22 cellular contexts compared by ENCODE assay signal in the genomic region with DNA sequence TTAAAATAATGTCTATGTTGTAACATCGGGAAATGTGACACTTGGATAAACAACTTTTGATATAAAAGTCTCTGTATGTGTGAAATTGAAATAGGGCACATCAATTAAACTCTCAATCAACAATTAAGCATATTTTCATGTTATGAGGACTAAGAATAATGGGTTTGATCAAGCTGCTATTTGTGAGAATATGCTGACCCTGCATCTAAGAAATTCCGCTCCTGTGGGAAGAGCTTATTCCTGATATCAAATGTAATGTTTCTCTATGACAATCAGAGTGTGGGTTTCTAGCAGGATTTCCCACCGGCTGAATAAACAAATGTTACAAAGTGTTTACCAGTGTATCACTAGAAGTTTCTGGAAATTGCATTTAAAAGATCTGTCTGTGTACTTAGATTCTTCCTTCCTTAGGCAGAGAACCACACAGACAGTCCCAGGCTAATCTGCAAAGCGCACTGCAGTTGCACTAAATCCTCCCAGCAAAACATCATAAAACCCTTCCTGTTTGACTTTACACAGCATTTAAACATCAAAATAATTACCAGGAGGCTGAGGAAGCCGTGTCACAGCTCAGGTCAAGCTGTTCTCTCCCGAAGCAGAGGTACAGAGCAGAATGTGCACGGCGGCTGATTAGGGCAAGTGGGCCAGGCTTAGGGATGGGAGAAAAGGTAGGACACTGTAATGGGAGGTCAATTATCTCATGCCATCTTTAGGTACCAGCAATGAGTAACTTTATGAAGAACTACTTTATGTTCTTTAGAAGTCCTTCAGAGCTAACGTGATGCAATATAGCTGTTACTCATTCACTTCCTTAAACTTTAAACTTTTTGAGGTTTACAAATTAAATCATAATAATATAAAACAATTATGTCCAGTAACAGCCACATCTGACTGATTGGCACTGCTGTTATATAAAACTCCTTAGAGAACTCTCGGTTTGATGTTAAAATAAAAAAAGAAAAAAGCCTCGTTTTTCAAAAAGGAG.
DNase-seq lines count a peak whose midpoint lies in the region; FAIRE-seq and TF ChIP-seq lines count a peak whose summit lies in the region.
"Had no signal": no experiment of that assay in that cellular context is flagged by ENCODE, and none has a peak within 500 bp of the region (broad histone marks: within the 10 kb centered on the region; RNA-seq: fewer than 3 reads in every experiment).

No MANE protein-coding gene starts in this region.

- H3K4me3 Mint-ChIP-seq in nephron progenitor cell: peak overlapping the region; percentile 51
- H3K4me3 Mint-ChIP-seq: activated T-cell treated with anti-CD3 and anti-CD28 coated beads, Interleukin-2, amount 50 U/mL, for 24 hours had no signal

- peak overlapping the region; percentile 90 for H3K27ac Mint-ChIP-seq in nephron progenitor cell
- H3K27ac Mint-ChIP-seq: activated T-cell treated with anti-CD3 and anti-CD28 coated beads, Interleukin-2, amount 50 U/mL, for 24 hours had no signal

- peaks cover 33% of the 10 kb centered on the region for H3K4me1 Mint-ChIP-seq in nephron progenitor cell

- DNase-seq in NCI-H748 (lab: John Stamatoyannopoulos, UW; ENCODE audit: unreplicated experiment) (peak; percentile 79), nephron progenitor cell (no peak), lower leg skin (ENCODE audit: low spot score in 2 of 2) (no peak), SW 1271 (lab: John Stamatoyannopoulos, UW) (no peak), NAMALWA (ENCODE audit: low spot score) (no peak)
- DNase-seq: activated naive CD4-positive, alpha-beta T cell; activated T-cell treated with anti-CD3 and anti-CD28 coated beads, Interleukin-2, amount 50 U/mL, for 24 hours; GOT3; head of caudate nucleus; left lung; midbrain; NCI-H1048; NCI-H2029; NCI-H446; sigmoid colon; T-helper 9 cell; upper lobe of right lung had no signal

- intact Hi-C loops in lower leg skin (cut with DNase I; ENCODE audit: low total_unique reads): no loop called here

- H3K36me3 Mint-ChIP-seq in nephron progenitor cell (ENCODE audit: low read depth): peaks cover 4% of the 10 kb centered on the region

- no peaks in the 10 kb centered on the region for H3K36me3 ChIP-seq in HEK293 (ENCODE audit: control insufficient read depth in 2 of 2, insufficient read depth in 1 of 2, low read length in 2 of 2)
- H3K36me3 ChIP-seq: left lung, sigmoid colon, upper lobe of right lung had no signal

- no peaks in the 10 kb centered on the region for H3K9me3 ChIP-seq in HEK293 (ENCODE audit: control insufficient read depth, insufficient read depth, low read depth, low read length)
- H3K9me3 ChIP-seq: left lung, sigmoid colon, upper lobe of right lung had no signal

- H3K4me1 ChIP-seq in HEK293 (ENCODE audit: control insufficient read depth, insufficient read depth, low read length): no peaks in the 10 kb centered on the region
- H3K4me1 ChIP-seq: left lung, sigmoid colon, upper lobe of right lung had no signal

- TF ChIP-seq POLR2A in lower leg skin (IDR thresholded peaks at IDR 0.05): no peak

- H3K4me3 ChIP-seq in HEK293 (ENCODE audit: low read depth, low read length): no peak overlapping the region
- H3K4me3 ChIP-seq in lower leg skin (ENCODE audit: low read depth, poor library complexity, severe bottlenecking): no peak overlapping the region
- H3K4me3 ChIP-seq: coronary artery, left lung, sigmoid colon, upper lobe of right lung had no signal

- peak; percentile 93 for FAIRE-seq in endometrium (lab: Jason Lieb, UNC)
- FAIRE-seq: D721Med had no signal

- H3K27ac ChIP-seq in HEK293 (ENCODE audit: extremely low read depth, low read depth, low read length): no peak overlapping the region
- H3K27ac ChIP-seq: coronary artery, HL-60, left lung, sigmoid colon, upper lobe of right lung had no signal

- WGBS in lower leg skin, 2 donors: 60 to 62% methylated on average over 11 of the region's 11 CpGs

- H3K9me3 Mint-ChIP-seq in nephron progenitor cell: peaks cover 8% of the 10 kb centered on the region

- H3K27me3 Mint-ChIP-seq in nephron progenitor cell (ENCODE audit: low read depth, poor library complexity): no peaks in the 10 kb centered on the region
- H3K27me3 Mint-ChIP-seq: activated T-cell treated with anti-CD3 and anti-CD28 coated beads, Interleukin-2, amount 50 U/mL, for 24 hours had no signal

- CTCF ChIA-PET in HEK293 (lab: Yijun Ruan, JAX): no interaction called here

- POLR2A ChIA-PET in HEK293 (lab: Yijun Ruan, JAX): no interaction called here

- TF ChIP-seq CTCF in HEK293 (tag by site-specific recombination; IDR thresholded peaks at IDR 0.05): no peak
- no peak for TF ChIP-seq CTCF in nephron progenitor cell (IDR thresholded peaks at IDR 0.05)
- no peak for TF ChIP-seq CTCF in lower leg skin (IDR thresholded peaks at IDR 0.05)

TF ChIP-seq in HEK293, 187 proteins besides CTCF, POLR2A, EP300 and RAD21:
- TF ChIP-seq, protein P1, sequence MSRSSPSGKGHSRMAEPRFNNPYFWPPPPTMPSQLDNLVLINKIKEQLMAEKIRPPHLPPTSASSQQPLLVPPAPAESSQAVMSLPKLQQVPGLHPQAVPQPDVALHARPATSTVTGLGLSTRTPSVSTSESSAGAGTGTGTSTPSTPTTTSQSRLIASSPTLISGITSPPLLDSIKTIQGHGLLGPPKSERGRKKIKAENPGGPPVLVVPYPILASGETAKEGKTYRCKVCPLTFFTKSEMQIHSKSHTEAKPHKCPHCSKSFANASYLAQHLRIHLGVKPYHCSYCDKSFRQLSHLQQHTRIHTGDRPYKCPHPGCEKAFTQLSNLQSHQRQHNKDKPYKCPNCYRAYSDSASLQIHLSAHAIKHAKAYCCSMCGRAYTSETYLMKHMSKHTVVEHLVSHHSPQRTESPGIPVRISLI (tag by site-specific recombination; IDR thresholded peaks at IDR 0.05): no peak
- TF ChIP-seq, protein P2, sequence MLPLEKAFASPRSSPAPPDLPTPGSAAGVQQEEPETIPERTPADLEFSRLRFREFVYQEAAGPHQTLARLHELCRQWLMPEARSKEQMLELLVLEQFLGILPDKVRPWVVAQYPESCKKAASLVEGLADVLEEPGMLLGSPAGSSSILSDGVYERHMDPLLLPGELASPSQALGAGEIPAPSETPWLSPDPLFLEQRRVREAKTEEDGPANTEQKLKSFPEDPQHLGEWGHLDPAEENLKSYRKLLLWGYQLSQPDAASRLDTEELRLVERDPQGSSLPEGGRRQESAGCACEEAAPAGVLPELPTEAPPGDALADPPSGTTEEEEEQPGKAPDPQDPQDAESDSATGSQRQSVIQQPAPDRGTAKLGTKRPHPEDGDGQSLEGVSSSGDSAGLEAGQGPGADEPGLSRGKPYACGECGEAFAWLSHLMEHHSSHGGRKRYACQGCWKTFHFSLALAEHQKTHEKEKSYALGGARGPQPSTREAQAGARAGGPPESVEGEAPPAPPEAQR (tag by site-specific recombination; IDR thresholded peaks at IDR 0.05): no peak
- TF ChIP-seq, protein P3, sequence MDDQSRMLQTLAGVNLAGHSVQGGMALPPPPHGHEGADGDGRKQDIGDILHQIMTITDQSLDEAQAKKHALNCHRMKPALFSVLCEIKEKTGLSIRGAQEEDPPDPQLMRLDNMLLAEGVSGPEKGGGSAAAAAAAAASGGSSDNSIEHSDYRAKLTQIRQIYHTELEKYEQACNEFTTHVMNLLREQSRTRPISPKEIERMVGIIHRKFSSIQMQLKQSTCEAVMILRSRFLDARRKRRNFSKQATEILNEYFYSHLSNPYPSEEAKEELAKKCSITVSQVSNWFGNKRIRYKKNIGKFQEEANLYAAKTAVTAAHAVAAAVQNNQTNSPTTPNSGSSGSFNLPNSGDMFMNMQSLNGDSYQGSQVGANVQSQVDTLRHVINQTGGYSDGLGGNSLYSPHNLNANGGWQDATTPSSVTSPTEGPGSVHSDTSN (CRISPR knock-in tag; IDR thresholded peaks at IDR 0.05): no peak
- TF ChIP-seq ZBTB21 (tag by site-specific recombination; IDR thresholded peaks at IDR 0.05) (no peak), OSR2 (tag by site-specific recombination; IDR thresholded peaks at IDR 0.05) (peak; percentile 83), ZNF10 (tag by site-specific recombination; IDR thresholded peaks at IDR 0.05) (0 out of 2 replicates have a peak, but pooled peaks have one; percentile 23), GLIS1 (tag by site-specific recombination; IDR thresholded peaks at IDR 0.05) (no peak)
- TF ChIP-seq, protein P4, sequence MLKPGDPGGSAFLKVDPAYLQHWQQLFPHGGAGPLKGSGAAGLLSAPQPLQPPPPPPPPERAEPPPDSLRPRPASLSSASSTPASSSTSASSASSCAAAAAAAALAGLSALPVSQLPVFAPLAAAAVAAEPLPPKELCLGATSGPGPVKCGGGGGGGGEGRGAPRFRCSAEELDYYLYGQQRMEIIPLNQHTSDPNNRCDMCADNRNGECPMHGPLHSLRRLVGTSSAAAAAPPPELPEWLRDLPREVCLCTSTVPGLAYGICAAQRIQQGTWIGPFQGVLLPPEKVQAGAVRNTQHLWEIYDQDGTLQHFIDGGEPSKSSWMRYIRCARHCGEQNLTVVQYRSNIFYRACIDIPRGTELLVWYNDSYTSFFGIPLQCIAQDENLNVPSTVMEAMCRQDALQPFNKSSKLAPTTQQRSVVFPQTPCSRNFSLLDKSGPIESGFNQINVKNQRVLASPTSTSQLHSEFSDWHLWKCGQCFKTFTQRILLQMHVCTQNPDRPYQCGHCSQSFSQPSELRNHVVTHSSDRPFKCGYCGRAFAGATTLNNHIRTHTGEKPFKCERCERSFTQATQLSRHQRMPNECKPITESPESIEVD (tag by site-specific recombination; IDR thresholded peaks at IDR 0.05): peak; percentile 44
- TF ChIP-seq, protein P5, sequence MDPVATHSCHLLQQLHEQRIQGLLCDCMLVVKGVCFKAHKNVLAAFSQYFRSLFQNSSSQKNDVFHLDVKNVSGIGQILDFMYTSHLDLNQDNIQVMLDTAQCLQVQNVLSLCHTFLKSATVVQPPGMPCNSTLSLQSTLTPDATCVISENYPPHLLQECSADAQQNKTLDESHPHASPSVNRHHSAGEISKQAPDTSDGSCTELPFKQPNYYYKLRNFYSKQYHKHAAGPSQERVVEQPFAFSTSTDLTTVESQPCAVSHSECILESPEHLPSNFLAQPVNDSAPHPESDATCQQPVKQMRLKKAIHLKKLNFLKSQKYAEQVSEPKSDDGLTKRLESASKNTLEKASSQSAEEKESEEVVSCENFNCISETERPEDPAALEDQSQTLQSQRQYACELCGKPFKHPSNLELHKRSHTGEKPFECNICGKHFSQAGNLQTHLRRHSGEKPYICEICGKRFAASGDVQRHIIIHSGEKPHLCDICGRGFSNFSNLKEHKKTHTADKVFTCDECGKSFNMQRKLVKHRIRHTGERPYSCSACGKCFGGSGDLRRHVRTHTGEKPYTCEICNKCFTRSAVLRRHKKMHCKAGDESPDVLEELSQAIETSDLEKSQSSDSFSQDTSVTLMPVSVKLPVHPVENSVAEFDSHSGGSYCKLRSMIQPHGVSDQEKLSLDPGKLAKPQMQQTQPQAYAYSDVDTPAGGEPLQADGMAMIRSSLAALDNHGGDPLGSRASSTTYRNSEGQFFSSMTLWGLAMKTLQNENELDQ (tag by site-specific recombination; IDR thresholded peaks at IDR 0.05; ENCODE audit: low read depth): no peak
